In genomic region chr1:106773206-106773605, GRCh38 we compare ENCODE assay signal across 9 cellular contexts.
"Had no signal": no experiment of that assay in that cellular context is flagged by ENCODE, and none has a peak within 500 bp of the region (broad histone marks: within the 10 kb centered on the region; RNA-seq: fewer than 3 reads in every experiment).

No MANE protein-coding gene starts in this region.

- H3K9me3 ChIP-seq: HAP-1 had no signal

- H3K4me3 ChIP-seq: GM23248, HAP-1, K562 had no signal

- H3K4me1 ChIP-seq: HAP-1 had no signal

- H3K9ac ChIP-seq: GM23248 had no signal

- H2AFZ ChIP-seq: GM23248 had no signal

- ATAC-seq: HCT116, K562 had no signal

- H3K36me3 ChIP-seq: HAP-1 had no signal

- H3K27ac ChIP-seq: GM23248 had no signal

- H3K4me3 Mint-ChIP-seq: HFFc6 had no signal

- DNase-seq: GM23248, GOT3, H7, HFFc6, IMR-90 had no signal

- H3K27ac Mint-ChIP-seq: HFFc6 had no signal

- FAIRE-seq: HTR-8/SVneo, K562 had no signal
